Comparison of ENCODE assay signal across 9 cellular contexts in the genomic region with DNA sequence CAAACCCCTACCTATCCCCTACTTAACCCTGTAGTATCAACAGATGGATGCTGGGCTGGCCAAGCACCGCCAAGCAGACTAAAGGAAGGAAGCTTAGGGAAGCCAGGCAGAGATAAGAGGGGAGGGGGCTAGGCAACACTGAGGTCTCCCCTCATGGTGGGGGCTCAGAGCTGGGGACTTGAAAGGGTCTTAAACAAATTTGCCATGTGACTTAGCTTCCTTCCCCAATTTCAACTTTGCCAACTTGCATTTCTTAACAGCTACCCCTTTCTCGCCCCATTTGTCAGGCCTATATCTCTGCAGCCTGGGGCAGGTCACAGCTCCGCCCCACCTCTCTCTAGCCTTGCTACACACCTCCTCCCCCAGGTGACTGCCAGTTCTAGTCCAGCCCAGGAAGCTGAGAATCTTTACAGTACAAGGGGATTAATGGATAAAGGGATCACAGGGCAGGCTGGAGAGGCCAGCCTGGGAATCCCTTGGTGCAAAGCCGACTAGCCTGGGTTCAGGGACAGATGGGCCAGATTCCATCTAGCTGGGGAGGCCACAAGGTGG. TPM values are rescaled to one million over a fixed set of nuclear protein-coding genes. Genes with fewer than 3 reads are reported as not detected.
DNase-seq lines count a peak whose midpoint lies in the region; ATAC-seq and TF ChIP-seq lines count a peak whose summit lies in the region.
"Had no signal": no experiment of that assay in that cellular context is flagged by ENCODE, and none has a peak within 500 bp of the region (broad histone marks: within the 10 kb centered on the region; RNA-seq: fewer than 3 reads in every experiment).

No MANE protein-coding gene starts in this region.

- H3K9ac ChIP-seq in colonic mucosa (ENCODE audit: low read depth in 2 of 2, low read length in 2 of 2): peak overlapping the region; percentile 28 to 68

- H3K36me3 ChIP-seq in HEK293 (ENCODE audit: control insufficient read depth in 2 of 2, insufficient read depth in 1 of 2, low read length in 2 of 2): no peaks in the 10 kb centered on the region
- no peaks in the 10 kb centered on the region for H3K36me3 ChIP-seq in Peyer's patch
- no peaks in the 10 kb centered on the region for H3K36me3 ChIP-seq in colonic mucosa
- H3K36me3 ChIP-seq in spleen: no peaks in the 10 kb centered on the region
- H3K36me3 ChIP-seq: gastroesophageal sphincter had no signal

- no peak overlapping the region for H3K4me3 Mint-ChIP-seq in mesothelial cell of epicardium

- TF ChIP-seq CTCF in HEK293 (tag by site-specific recombination; IDR thresholded peaks at IDR 0.05): no peak
- TF ChIP-seq CTCF in Peyer's patch (IDR thresholded peaks at IDR 0.05): no peak
- TF ChIP-seq CTCF in colonic mucosa (IDR thresholded peaks at IDR 0.05): no peak
- TF ChIP-seq CTCF in spleen (IDR thresholded peaks at IDR 0.05 in 8 of 11, conservative IDR thresholded peaks at IDR 0.05 in 3 of 11): no peak
- TF ChIP-seq CTCF in mesothelial cell of epicardium (IDR thresholded peaks at IDR 0.05; ENCODE audit: unreplicated experiment): no peak

- peaks cover 66% of the 10 kb centered on the region for H3K4me1 Mint-ChIP-seq in mesothelial cell of epicardium

- DNase-seq in Peyer's patch (peak in 2 of 3 donors; percentile 62 to 78), colonic mucosa (peak; percentile 69), spleen (peak; percentile 87), NCI-H2081 treated with DMSO at 0.1 percent for 48 hours (lab: John Stamatoyannopoulos, UW) (no peak), mesothelial cell of epicardium (ENCODE audit: low spot score in 2 of 2, unreplicated experiment in 2 of 2) (no peak)
- DNase-seq in effector CD8-positive, alpha-beta T cell (lab: John Stamatoyannopoulos, UW): no peak

- H3K27ac Mint-ChIP-seq in mesothelial cell of epicardium: no peak overlapping the region

- H3K27ac ChIP-seq in HEK293 (ENCODE audit: extremely low read depth, low read depth, low read length) (no peak overlapping the region; the same call in 1 of the 2 replicates), Peyer's patch (peak overlapping the region; percentile 63 to 89 (median 76)), colonic mucosa (peak overlapping the region; percentile 76), spleen (peak overlapping the region; percentile 78 to 96 (median 94))

- intact Hi-C loops in colonic mucosa (cut with DNase I): no loop called here
- intact Hi-C loops in spleen (cut with DNase I; ENCODE audit: low total_unique reads): no loop called here

- TF ChIP-seq POLR2A in Peyer's patch (IDR thresholded peaks at IDR 0.05) (no peak), spleen (IDR thresholded peaks at IDR 0.05) (no peak)

- no peaks in the 10 kb centered on the region for H3K36me3 Mint-ChIP-seq in mesothelial cell of epicardium

- POLR2A ChIA-PET in HEK293 (lab: Yijun Ruan, JAX): no interaction called here

- H3K9me3 Mint-ChIP-seq in mesothelial cell of epicardium: no peaks in the 10 kb centered on the region

- CTCF ChIA-PET in HEK293 (lab: Yijun Ruan, JAX): interaction anchor here (0.7 to 9.6 kb wide), 11 partner anchors 9 to 397 kb away, joined by 3 to 65 read pairs (median 6); no protein-coding TSS in a partner anchor

- H3K9me3 ChIP-seq in HEK293 (ENCODE audit: control insufficient read depth, insufficient read depth, low read depth, low read length) (no peaks in the 10 kb centered on the region), Peyer's patch (no peaks in the 10 kb centered on the region), colonic mucosa (no peaks in the 10 kb centered on the region), spleen (no peaks in the 10 kb centered on the region)
- H3K9me3 ChIP-seq: gastroesophageal sphincter had no signal

- H3K4me3 ChIP-seq in HEK293 (ENCODE audit: low read depth, low read length): no peak overlapping the region
- peak overlapping the region in 1 of 4 donors; percentile 7 for H3K4me3 ChIP-seq in Peyer's patch
- no peak overlapping the region for H3K4me3 ChIP-seq in colonic mucosa
- peak overlapping the region in 1 of 8 donors; percentile 79 for H3K4me3 ChIP-seq in spleen
- H3K4me3 ChIP-seq: gastroesophageal sphincter had no signal

- no peaks in the 10 kb centered on the region for H3K27me3 ChIP-seq in Peyer's patch
- no peaks in the 10 kb centered on the region for H3K27me3 ChIP-seq in colonic mucosa
- H3K27me3 ChIP-seq in spleen (replicated peaks in 1 of 7): no peaks in the 10 kb centered on the region

- H3K27me3 Mint-ChIP-seq in mesothelial cell of epicardium (ENCODE audit: low read depth): peaks cover 27% of the 10 kb centered on the region

- no peak for ATAC-seq in GM21825 (IDR thresholded peaks at IDR 0.05; ENCODE audit: unreplicated experiment)
- ATAC-seq: gastroesophageal sphincter had no signal

- 26 to 56% (median 33%) methylated on average over 4 of the region's 4 CpGs for WGBS in spleen, 5 donors

- H3K4me1 ChIP-seq in HEK293 (ENCODE audit: control insufficient read depth, insufficient read depth, low read length) (peaks cover 5% of the 10 kb centered on the region), Peyer's patch (peaks cover 0 to 80% (median 43%) of the 10 kb centered on the region in 4 donors), colonic mucosa (peaks cover 31% of the 10 kb centered on the region), spleen (peaks cover 59 to 96% (median 92%) of the 10 kb centered on the region in 6 donors)

TF ChIP-seq in HEK293, 187 proteins besides CTCF, POLR2A, EP300 and RAD21:
- TF ChIP-seq SALL2 (tag by site-specific recombination; IDR thresholded peaks at IDR 0.05; ENCODE audit: borderline replicate concordance): no peak
- no peak for TF ChIP-seq ZNF132 (tag by site-specific recombination; IDR thresholded peaks at IDR 0.05; ENCODE audit: borderline replicate concordance)
- peak; percentile 70; the same call in 1 of the 2 replicates for TF ChIP-seq SCRT2 (tag by site-specific recombination; IDR thresholded peaks at IDR 0.05)
TF ChIP-seq in HEK293: peak in this region for 1.

RNA-seq across cellular contexts. Expression of gene KIF21B, which starts 3.4 kb away (rescaled TPM):
- total RNA-seq in Peyer's patch: 10 to 100 TPM in 3 of 4 donors, 1 to 10 TPM in 1; 6.7 to 19.0 (median 13.3) TPM
- 10 to 100 TPM in 1 of 2 donors, 1 to 10 TPM in 1; 3.1 to 10.4 TPM for total RNA-seq in colonic mucosa
- total RNA-seq in spleen: 10 to 100 TPM; 27.1 to 49.0 (median 30.0) TPM
- polyA plus RNA-seq in spleen: 1 to 10 TPM; 3.0 to 9.3 (median 4.5) TPM
- 6.5 to 7.0 TPM (median 6.9 TPM) in 3 replicates for total RNA-seq in mesothelial cell of epicardium

Comparison
In these comparisons a context has a peak if more than half of its experiments do, and no peak if none do; other contexts are left out.
1. DNase-seq: peak in Peyer's patch (2 of 3), colonic mucosa (single experiment) and spleen (single experiment); none in effector CD8-positive, alpha-beta T cell (single experiment), NCI-H2081 treated with DMSO at 0.1 percent for 48 hours (single experiment) and mesothelial cell of epicardium (0 of 2).